1 cellular context compared by ENCODE assay signal in the genomic region with DNA sequence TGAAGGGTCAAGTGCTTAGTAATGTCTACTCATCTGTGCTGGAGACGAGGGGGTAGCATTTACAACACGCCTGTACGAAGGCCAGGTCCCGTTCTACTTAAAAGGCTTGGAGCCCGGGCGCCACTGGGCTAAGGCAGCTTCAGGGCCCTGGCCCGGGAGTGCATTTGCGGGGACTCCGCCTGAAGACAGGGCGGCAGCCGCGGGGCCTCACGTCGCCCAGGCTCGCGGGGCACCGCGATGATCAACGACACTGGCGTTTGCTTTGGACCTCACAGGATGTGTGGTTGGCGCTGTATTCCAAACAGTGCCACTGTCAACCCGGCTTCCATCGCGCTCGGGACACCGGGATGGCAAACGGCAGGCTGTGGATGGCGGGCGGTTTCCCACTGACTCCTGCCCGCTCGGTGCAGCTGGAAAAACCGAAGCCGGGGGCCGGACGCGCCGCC.
TF ChIP-seq lines count a peak whose summit lies in the region.

No MANE protein-coding gene starts in this region.

TF ChIP-seq in K562, 482 proteins besides CTCF, POLR2A, EP300 and RAD21 (continued from another document and continues in another):
- TF ChIP-seq, protein P1, sequence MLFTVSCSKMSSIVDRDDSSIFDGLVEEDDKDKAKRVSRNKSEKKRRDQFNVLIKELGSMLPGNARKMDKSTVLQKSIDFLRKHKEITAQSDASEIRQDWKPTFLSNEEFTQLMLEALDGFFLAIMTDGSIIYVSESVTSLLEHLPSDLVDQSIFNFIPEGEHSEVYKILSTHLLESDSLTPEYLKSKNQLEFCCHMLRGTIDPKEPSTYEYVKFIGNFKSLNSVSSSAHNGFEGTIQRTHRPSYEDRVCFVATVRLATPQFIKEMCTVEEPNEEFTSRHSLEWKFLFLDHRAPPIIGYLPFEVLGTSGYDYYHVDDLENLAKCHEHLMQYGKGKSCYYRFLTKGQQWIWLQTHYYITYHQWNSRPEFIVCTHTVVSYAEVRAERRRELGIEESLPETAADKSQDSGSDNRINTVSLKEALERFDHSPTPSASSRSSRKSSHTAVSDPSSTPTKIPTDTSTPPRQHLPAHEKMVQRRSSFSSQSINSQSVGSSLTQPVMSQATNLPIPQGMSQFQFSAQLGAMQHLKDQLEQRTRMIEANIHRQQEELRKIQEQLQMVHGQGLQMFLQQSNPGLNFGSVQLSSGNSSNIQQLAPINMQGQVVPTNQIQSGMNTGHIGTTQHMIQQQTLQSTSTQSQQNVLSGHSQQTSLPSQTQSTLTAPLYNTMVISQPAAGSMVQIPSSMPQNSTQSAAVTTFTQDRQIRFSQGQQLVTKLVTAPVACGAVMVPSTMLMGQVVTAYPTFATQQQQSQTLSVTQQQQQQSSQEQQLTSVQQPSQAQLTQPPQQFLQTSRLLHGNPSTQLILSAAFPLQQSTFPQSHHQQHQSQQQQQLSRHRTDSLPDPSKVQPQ (CRISPR knock-in tag; IDR thresholded peaks at IDR 0.05; ENCODE audit: borderline replicate concordance) = no peak
- TF ChIP-seq CREBBP (IDR thresholded peaks at IDR 0.05; ENCODE audit: low read depth, low read length) (no peak), SETDB1 (IDR thresholded peaks at IDR 0.05; ENCODE audit: low read length) (no peak), NCOA1 (IDR thresholded peaks at IDR 0.05; ENCODE audit: low read depth) (no peak), PHF21A (IDR thresholded peaks at IDR 0.05; ENCODE audit: borderline replicate concordance, low read depth) (no peak), GABPA (tag; conservative IDR thresholded peaks at IDR 0.05; ENCODE audit: low read depth) (0 out of 2 replicates have a peak, but pooled peaks have one; percentile 3), ERF (CRISPR knock-in tag; IDR thresholded peaks at IDR 0.05) (no peak; the same call in 1 of the 2 replicates), FOXK1 (CRISPR knock-in tag; IDR thresholded peaks at IDR 0.05; ENCODE audit: borderline replicate concordance) (peak; percentile 73; the same call in 1 of the 2 replicates), BCL6 (CRISPR knock-in tag; IDR thresholded peaks at IDR 0.05) (no peak), ZNF253 (CRISPR knock-in tag; conservative IDR thresholded peaks at IDR 0.05) (no peak), ATF7 (IDR thresholded peaks at IDR 0.05) (no peak), CHD4 (IDR thresholded peaks at IDR 0.05; ENCODE audit: insufficient read depth, insufficient replicate concordance, low read depth, low read length, poor library complexity, severe bottlenecking) (no peak), MCM2 (IDR thresholded peaks at IDR 0.05; ENCODE audit: low read depth) (no peak), KLF10 (CRISPR knock-in tag; IDR thresholded peaks at IDR 0.05) (no peak), ZKSCAN3 (CRISPR knock-in tag; IDR thresholded peaks at IDR 0.05) (no peak), NFE2 (IDR thresholded peaks at IDR 0.05; ENCODE audit: low read depth) (peak; percentile 61), LARP7 (IDR thresholded peaks at IDR 0.05) (no peak), PPARD (CRISPR knock-in tag; IDR thresholded peaks at IDR 0.05) (no peak), ZNF589 (CRISPR knock-in tag; IDR thresholded peaks at IDR 0.05; ENCODE audit: low read depth) (no peak), MCM3 (IDR thresholded peaks at IDR 0.05) (no peak), CREB1 (IDR thresholded peaks at IDR 0.05) (0 out of 2 replicates have a peak, but pooled peaks have one; percentile 13), CREB1 (CRISPR knock-in tag; IDR thresholded peaks at IDR 0.05) (no peak), E2F3 (CRISPR knock-in tag; IDR thresholded peaks at IDR 0.05) (no peak), KDM2B (CRISPR knock-in tag; IDR thresholded peaks at IDR 0.05) (0 out of 2 replicates have a peak, but pooled peaks have one; percentile 81)
- TF ChIP-seq, protein P2, sequence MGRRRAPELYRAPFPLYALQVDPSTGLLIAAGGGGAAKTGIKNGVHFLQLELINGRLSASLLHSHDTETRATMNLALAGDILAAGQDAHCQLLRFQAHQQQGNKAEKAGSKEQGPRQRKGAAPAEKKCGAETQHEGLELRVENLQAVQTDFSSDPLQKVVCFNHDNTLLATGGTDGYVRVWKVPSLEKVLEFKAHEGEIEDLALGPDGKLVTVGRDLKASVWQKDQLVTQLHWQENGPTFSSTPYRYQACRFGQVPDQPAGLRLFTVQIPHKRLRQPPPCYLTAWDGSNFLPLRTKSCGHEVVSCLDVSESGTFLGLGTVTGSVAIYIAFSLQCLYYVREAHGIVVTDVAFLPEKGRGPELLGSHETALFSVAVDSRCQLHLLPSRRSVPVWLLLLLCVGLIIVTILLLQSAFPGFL (CRISPR knock-in tag; IDR thresholded peaks at IDR 0.05) = no peak
- TF ChIP-seq, protein P3, sequence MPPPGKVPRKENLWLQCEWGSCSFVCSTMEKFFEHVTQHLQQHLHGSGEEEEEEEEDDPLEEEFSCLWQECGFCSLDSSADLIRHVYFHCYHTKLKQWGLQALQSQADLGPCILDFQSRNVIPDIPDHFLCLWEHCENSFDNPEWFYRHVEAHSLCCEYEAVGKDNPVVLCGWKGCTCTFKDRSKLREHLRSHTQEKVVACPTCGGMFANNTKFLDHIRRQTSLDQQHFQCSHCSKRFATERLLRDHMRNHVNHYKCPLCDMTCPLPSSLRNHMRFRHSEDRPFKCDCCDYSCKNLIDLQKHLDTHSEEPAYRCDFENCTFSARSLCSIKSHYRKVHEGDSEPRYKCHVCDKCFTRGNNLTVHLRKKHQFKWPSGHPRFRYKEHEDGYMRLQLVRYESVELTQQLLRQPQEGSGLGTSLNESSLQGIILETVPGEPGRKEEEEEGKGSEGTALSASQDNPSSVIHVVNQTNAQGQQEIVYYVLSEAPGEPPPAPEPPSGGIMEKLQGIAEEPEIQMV (tag; conservative IDR thresholded peaks at IDR 0.05; ENCODE audit: low read depth) = no peak
- TF ChIP-seq, protein P4, sequence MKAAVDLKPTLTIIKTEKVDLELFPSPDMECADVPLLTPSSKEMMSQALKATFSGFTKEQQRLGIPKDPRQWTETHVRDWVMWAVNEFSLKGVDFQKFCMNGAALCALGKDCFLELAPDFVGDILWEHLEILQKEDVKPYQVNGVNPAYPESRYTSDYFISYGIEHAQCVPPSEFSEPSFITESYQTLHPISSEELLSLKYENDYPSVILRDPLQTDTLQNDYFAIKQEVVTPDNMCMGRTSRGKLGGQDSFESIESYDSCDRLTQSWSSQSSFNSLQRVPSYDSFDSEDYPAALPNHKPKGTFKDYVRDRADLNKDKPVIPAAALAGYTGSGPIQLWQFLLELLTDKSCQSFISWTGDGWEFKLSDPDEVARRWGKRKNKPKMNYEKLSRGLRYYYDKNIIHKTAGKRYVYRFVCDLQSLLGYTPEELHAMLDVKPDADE (conservative IDR thresholded peaks at IDR 0.05; ENCODE audit: control insufficient read depth, low read depth, low read length) = no peak
- TF ChIP-seq, protein P5, sequence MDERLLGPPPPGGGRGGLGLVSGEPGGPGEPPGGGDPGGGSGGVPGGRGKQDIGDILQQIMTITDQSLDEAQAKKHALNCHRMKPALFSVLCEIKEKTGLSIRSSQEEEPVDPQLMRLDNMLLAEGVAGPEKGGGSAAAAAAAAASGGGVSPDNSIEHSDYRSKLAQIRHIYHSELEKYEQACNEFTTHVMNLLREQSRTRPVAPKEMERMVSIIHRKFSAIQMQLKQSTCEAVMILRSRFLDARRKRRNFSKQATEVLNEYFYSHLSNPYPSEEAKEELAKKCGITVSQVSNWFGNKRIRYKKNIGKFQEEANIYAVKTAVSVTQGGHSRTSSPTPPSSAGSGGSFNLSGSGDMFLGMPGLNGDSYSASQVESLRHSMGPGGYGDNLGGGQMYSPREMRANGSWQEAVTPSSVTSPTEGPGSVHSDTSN (CRISPR knock-in tag; IDR thresholded peaks at IDR 0.05; ENCODE audit: low read depth) = no peak
- TF ChIP-seq, protein P5 (tag; conservative IDR thresholded peaks at IDR 0.05; ENCODE audit: low read depth) = no peak
- TF ChIP-seq, protein P6, sequence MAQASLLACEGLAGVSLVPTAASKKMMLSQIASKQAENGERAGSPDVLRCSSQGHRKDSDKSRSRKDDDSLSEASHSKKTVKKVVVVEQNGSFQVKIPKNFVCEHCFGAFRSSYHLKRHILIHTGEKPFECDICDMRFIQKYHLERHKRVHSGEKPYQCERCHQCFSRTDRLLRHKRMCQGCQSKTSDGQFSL (CRISPR knock-in tag; IDR thresholded peaks at IDR 0.05) = no peak
- TF ChIP-seq, protein P6 (tag; IDR thresholded peaks at IDR 0.05) = no peak
- TF ChIP-seq, protein P7, sequence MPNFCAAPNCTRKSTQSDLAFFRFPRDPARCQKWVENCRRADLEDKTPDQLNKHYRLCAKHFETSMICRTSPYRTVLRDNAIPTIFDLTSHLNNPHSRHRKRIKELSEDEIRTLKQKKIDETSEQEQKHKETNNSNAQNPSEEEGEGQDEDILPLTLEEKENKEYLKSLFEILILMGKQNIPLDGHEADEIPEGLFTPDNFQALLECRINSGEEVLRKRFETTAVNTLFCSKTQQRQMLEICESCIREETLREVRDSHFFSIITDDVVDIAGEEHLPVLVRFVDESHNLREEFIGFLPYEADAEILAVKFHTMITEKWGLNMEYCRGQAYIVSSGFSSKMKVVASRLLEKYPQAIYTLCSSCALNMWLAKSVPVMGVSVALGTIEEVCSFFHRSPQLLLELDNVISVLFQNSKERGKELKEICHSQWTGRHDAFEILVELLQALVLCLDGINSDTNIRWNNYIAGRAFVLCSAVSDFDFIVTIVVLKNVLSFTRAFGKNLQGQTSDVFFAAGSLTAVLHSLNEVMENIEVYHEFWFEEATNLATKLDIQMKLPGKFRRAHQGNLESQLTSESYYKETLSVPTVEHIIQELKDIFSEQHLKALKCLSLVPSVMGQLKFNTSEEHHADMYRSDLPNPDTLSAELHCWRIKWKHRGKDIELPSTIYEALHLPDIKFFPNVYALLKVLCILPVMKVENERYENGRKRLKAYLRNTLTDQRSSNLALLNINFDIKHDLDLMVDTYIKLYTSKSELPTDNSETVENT (CRISPR knock-in tag; IDR thresholded peaks at IDR 0.05) = 0 out of 2 replicates have a peak, but pooled peaks have one; percentile 6
- TF ChIP-seq, protein P8, sequence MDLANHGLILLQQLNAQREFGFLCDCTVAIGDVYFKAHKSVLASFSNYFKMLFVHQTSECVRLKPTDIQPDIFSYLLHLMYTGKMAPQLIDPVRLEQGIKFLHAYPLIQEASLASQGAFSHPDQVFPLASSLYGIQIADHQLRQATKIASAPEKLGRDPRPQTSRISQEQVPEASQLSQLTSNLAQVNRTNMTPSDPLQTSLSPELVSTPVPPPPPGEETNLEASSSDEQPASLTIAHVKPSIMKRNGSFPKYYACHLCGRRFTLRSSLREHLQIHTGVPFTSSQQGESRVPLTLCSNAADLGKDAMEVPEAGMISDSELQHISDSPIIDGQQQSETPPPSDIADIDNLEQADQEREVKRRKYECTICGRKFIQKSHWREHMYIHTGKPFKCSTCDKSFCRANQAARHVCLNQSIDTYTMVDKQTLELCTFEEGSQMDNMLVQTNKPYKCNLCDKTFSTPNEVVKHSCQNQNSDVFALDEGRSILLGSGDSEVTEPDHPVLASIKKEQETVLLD (IDR thresholded peaks at IDR 0.05) = no peak
- TF ChIP-seq, protein P9, sequence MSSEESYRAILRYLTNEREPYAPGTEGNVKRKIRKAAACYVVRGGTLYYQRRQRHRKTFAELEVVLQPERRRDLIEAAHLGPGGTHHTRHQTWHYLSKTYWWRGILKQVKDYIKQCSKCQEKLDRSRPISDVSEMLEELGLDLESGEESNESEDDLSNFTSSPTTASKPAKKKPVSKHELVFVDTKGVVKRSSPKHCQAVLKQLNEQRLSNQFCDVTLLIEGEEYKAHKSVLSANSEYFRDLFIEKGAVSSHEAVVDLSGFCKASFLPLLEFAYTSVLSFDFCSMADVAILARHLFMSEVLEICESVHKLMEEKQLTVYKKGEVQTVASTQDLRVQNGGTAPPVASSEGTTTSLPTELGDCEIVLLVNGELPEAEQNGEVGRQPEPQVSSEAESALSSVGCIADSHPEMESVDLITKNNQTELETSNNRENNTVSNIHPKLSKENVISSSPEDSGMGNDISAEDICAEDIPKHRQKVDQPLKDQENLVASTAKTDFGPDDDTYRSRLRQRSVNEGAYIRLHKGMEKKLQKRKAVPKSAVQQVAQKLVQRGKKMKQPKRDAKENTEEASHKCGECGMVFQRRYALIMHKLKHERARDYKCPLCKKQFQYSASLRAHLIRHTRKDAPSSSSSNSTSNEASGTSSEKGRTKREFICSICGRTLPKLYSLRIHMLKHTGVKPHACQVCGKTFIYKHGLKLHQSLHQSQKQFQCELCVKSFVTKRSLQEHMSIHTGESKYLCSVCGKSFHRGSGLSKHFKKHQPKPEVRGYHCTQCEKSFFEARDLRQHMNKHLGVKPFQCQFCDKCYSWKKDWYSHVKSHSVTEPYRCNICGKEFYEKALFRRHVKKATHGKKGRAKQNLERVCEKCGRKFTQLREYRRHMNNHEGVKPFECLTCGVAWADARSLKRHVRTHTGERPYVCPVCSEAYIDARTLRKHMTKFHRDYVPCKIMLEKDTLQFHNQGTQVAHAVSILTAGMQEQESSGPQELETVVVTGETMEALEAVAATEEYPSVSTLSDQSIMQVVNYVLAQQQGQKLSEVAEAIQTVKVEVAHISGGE (CRISPR knock-in tag; IDR thresholded peaks at IDR 0.05) = peak in 1 of 3 experiments; percentile 60; a peak in 2 of 6 replicates
- TF ChIP-seq, protein P10, sequence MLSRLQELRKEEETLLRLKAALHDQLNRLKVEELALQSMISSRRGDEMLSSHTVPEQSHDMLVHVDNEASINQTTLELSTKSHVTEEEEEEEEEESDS (CRISPR knock-in tag; IDR thresholded peaks at IDR 0.05) = no peak
- TF ChIP-seq, protein P11, sequence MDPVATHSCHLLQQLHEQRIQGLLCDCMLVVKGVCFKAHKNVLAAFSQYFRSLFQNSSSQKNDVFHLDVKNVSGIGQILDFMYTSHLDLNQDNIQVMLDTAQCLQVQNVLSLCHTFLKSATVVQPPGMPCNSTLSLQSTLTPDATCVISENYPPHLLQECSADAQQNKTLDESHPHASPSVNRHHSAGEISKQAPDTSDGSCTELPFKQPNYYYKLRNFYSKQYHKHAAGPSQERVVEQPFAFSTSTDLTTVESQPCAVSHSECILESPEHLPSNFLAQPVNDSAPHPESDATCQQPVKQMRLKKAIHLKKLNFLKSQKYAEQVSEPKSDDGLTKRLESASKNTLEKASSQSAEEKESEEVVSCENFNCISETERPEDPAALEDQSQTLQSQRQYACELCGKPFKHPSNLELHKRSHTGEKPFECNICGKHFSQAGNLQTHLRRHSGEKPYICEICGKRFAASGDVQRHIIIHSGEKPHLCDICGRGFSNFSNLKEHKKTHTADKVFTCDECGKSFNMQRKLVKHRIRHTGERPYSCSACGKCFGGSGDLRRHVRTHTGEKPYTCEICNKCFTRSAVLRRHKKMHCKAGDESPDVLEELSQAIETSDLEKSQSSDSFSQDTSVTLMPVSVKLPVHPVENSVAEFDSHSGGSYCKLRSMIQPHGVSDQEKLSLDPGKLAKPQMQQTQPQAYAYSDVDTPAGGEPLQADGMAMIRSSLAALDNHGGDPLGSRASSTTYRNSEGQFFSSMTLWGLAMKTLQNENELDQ (CRISPR knock-in tag; IDR thresholded peaks at IDR 0.05; ENCODE audit: borderline replicate concordance) = no peak; the same call in 1 of the 2 replicates
